Comparison of ENCODE assay signal across 23 cellular contexts in the genomic region with DNA sequence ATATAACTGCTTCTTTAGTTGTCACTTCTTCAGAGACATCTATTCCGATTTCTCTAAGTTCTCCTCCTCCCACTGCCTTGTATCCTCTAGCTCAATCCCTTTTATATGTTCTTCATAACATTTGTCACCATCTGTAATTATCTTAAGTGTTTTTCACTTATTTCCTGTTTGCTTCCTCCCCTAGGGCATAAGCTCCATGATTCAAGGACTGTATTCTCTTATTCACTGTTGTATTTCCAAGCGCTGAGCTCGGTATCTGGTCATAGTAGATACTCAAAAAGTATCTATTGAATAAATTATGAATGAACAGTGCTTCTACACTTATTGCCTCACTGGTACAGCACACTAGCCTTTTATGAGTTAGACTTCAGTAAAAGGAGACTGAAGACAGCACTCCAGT.
"Had no signal": no experiment of that assay in that cellular context is flagged by ENCODE, and none has a peak within 500 bp of the region (broad histone marks: within the 10 kb centered on the region; RNA-seq: fewer than 3 reads in every experiment).

No MANE protein-coding gene starts in this region.

- H3K4me3 Mint-ChIP-seq: memory B cell; nephron progenitor cell; stimulated activated memory B cell treated with anti-CD40 and anti-IgM and Interleukin-4, amounts not matched to agents 10 μg/mL and 1 μg/mL and 100 μg/mL, for 72 hours; stimulated activated naive CD8-positive, alpha-beta T cell treated with anti-CD3 and anti-CD28 coated beads, Interleukin-15, Interleukin-2, amounts not matched to agents 100 ng/mL and 50 ng/mL, for 24 hours had no signal

- DNase-seq: cortex of kidney; dorsolateral prefrontal cortex; effector CD8-positive, alpha-beta T cell; glutamatergic neuron; left cardiac atrium; left ventricle myocardium inferior; lower lobe of right lung; midbrain; nephron progenitor cell; psoas muscle; retina; spleen; stimulated activated CD4-positive, alpha-beta T cell treated with anti-CD3 and anti-CD28 coated beads, Interleukin-15, amount 100 ng/mL, for 24 hours; stimulated activated CD4-positive, alpha-beta T cell treated with anti-CD3 and anti-CD28 coated beads, Interleukin-1b, Interleukin-23, amount 100 ng/mL, for 48 hours; stimulated activated CD4-positive, alpha-beta T cell treated with anti-CD3 and anti-CD28 coated beads, Interleukin-4, amount 100 ng/mL, for 24 hours; tibial artery; upper lobe of left lung; uterus had no signal

- H3K27ac Mint-ChIP-seq: memory B cell; nephron progenitor cell; stimulated activated memory B cell treated with anti-CD40 and anti-IgM and Interleukin-4, amounts not matched to agents 10 μg/mL and 1 μg/mL and 100 μg/mL, for 72 hours; stimulated activated naive CD8-positive, alpha-beta T cell treated with anti-CD3 and anti-CD28 coated beads, Interleukin-15, Interleukin-2, amounts not matched to agents 100 ng/mL and 50 ng/mL, for 24 hours had no signal

- H3K36me3 Mint-ChIP-seq: memory B cell; stimulated activated memory B cell treated with anti-CD40 and anti-IgM and Interleukin-4, amounts not matched to agents 10 μg/mL and 1 μg/mL and 100 μg/mL, for 72 hours had no signal

- ATAC-seq: gastroesophageal sphincter; left cardiac atrium; lower lobe of right lung; psoas muscle; sciatic nerve; stimulated activated memory B cell treated with anti-CD40 and anti-IgM and Interleukin-4, amounts not matched to agents 10 μg/mL and 1 μg/mL and 100 μg/mL, for 72 hours had no signal

- H3K4me1 Mint-ChIP-seq: memory B cell had no signal

- H3K27me3 Mint-ChIP-seq: stimulated activated memory B cell treated with anti-CD40 and anti-IgM and Interleukin-4, amounts not matched to agents 10 μg/mL and 1 μg/mL and 100 μg/mL, for 72 hours had no signal

- H3K9me3 Mint-ChIP-seq: memory B cell; stimulated activated memory B cell treated with anti-CD40 and anti-IgM and Interleukin-4, amounts not matched to agents 10 μg/mL and 1 μg/mL and 100 μg/mL, for 72 hours; stimulated activated naive CD8-positive, alpha-beta T cell treated with anti-CD3 and anti-CD28 coated beads, Interleukin-15, Interleukin-2, amounts not matched to agents 100 ng/mL and 50 ng/mL, for 24 hours had no signal
